In genomic region chr17:4939804-4940624, GRCh38 we compare ENCODE assay signal across 8 cellular contexts. TPM values are rescaled to one million over a fixed set of nuclear protein-coding genes. Genes with fewer than 3 reads are reported as not detected.
DNase-seq lines count a peak whose midpoint lies in the region; ATAC-seq lines count a peak whose summit lies in the region.

Gene RNF167, plus strand, starts transcription at chr17:4940268. Its CDS starts 642 bp downstream, at chr17:4940910.
A gene with protein sequence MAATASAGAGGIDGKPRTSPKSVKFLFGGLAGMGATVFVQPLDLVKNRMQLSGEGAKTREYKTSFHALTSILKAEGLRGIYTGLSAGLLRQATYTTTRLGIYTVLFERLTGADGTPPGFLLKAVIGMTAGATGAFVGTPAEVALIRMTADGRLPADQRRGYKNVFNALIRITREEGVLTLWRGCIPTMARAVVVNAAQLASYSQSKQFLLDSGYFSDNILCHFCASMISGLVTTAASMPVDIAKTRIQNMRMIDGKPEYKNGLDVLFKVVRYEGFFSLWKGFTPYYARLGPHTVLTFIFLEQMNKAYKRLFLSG (minus strand): TSS chr17:4940046. CDS start chr17:4939910, 136 bp downstream.

- peak within 1 kb of the TSS; percentile 87 for H3K9ac ChIP-seq in rectal smooth muscle tissue (ENCODE audit: low read length)

- peak within 1 kb of the TSS; percentile 79 for H3K4me3 ChIP-seq in rectal smooth muscle tissue (ENCODE audit: low read length)
- peak within 1 kb of the TSS; percentile 56 to 86 for H3K4me3 ChIP-seq in aorta (ENCODE audit: low read length in 2 of 2)

- H3K4me1 ChIP-seq in rectal smooth muscle tissue (ENCODE audit: control insufficient read depth, insufficient read depth, low read length) (peaks cover 20% of the 10 kb centered on the region), aorta (ENCODE audit: control insufficient read depth in 1 of 2, insufficient read depth in 2 of 2, low read length in 2 of 2) (no peaks in the 10 kb centered on the region)

- H3K36me3 ChIP-seq in rectal smooth muscle tissue (ENCODE audit: control insufficient read depth, insufficient read depth, low read length) (peaks cover 39% of the 10 kb centered on the region), aorta (ENCODE audit: control insufficient read depth in 1 of 2, insufficient read depth in 2 of 2, low read length in 1 of 2) (no peaks in the 10 kb centered on the region)

- intact Hi-C loops in aorta (cut with DNase I), result loop anchor here in 1 of 2 donors (5.0 kb wide), 1 partner anchor 62 kb away; no protein-coding TSS in a partner anchor

- H3K27me3 ChIP-seq in rectal smooth muscle tissue (ENCODE audit: control insufficient read depth, insufficient read depth, low read length) (no peaks in the 10 kb centered on the region), aorta (ENCODE audit: control insufficient read depth in 1 of 2, insufficient read depth in 2 of 2, low read length in 1 of 2) (no peaks in the 10 kb centered on the region)

- H3K27ac ChIP-seq in rectal smooth muscle tissue (ENCODE audit: low read depth, low read length) (peak within 1 kb of the TSS; percentile 94), aorta (ENCODE audit: low read depth in 1 of 2, low read length in 2 of 2) (peak within 1 kb of the TSS in 1 of 2 donors; percentile 79)

- WGBS in aorta, 2 donors, result 0% methylated on average over 70 to 75 of the region's 75 CpGs

- DNase-seq in NCI-H2081 (lab: John Stamatoyannopoulos, UW), result peak; percentile 93 to 96
- peak; percentile 97 for DNase-seq in T1000 (lab: John Stamatoyannopoulos, UW)
- DNase-seq in astrocyte of the hippocampus (ENCODE audit: low read depth, low spot score), result peak; percentile 99
- DNase-seq in hepatic stellate cell (ENCODE audit: low spot score), result peak; percentile 98
- peak; percentile 96 to 98 for DNase-seq in aorta

- H3K9me3 ChIP-seq in aorta (ENCODE audit: control insufficient read depth, low read length), result no peaks in the 10 kb centered on the region

- ATAC-seq in GM18508 (IDR thresholded peaks at IDR 0.05; ENCODE audit: insufficient read depth, unreplicated experiment) (peak; percentile 46), HG03025 (IDR thresholded peaks at IDR 0.05; ENCODE audit: low FRiP score, unreplicated experiment) (peak; percentile 71), aorta (ENCODE audit: low FRiP score) (peak; percentile 96)

RNA-seq across cellular contexts. Expression of gene RNF167, which starts in this region (rescaled TPM):
- total RNA-seq in aorta, result 10 to 100 TPM; 45.6 to 51.8 TPM
- polyA plus RNA-seq in aorta, result 10 to 100 TPM; 39.3 to 89.3 TPM

RNA-seq across cellular contexts. Expression of the second gene that starts in this region (rescaled TPM):
- 10 to 100 TPM; 28.3 to 29.5 TPM for total RNA-seq in aorta
- polyA plus RNA-seq in aorta, result 10 to 100 TPM; 31.8 to 41.6 TPM

Comparison
In these comparisons a context has a peak if more than half of its experiments do, and no peak if none do; other contexts are left out.
1. ATAC-seq: peak in every context shown above with its lines; median percentile 96 in aorta; 71 in HG03025; 46 in GM18508.